In genomic region chr7:51160990-51161615, GRCh38 we compare ENCODE assay signal across 8 cellular contexts.
DNase-seq lines count a peak whose midpoint lies in the region; ATAC-seq lines count a peak whose summit lies in the region.

No MANE protein-coding gene starts in this region.

- H3K27me3 Mint-ChIP-seq in naive B cell, result peaks cover 9 to 28% (median 11%) of the 10 kb centered on the region in 3 donors

- DNase-seq in G401 (ENCODE audit: low spot score) (peak; percentile 87), NCI-H748 (lab: John Stamatoyannopoulos, UW; ENCODE audit: unreplicated experiment) (peak; percentile 79), epidermal melanocyte (ENCODE audit: insufficient read length, low spot score) (peak; percentile 30), naive B cell (peak; percentile 42)
- DNase-seq in activated CD8-positive, alpha-beta memory T cell treated with anti-CD3 and anti-CD28 coated beads, Interleukin-2, amount 50 U/mL, for 4 hours, result peak; percentile 49
- DNase-seq in stimulated activated effector memory CD8-positive, alpha-beta T cell treated with anti-CD3 and anti-CD28 coated beads, Interleukin-12 subunit alpha, Interleukin-12 subunit beta, amount 100 ng/mL, for 72 hours (ENCODE audit: low spot score in 2 of 2), result peak; percentile 17 to 64

- no peak overlapping the region for H3K4me3 Mint-ChIP-seq in naive B cell
- H3K4me3 Mint-ChIP-seq in stimulated activated effector memory CD8-positive, alpha-beta T cell treated with anti-CD3 and anti-CD28 coated beads, Interleukin-12 subunit alpha, Interleukin-12 subunit beta, amount 100 ng/mL, for 72 hours, result no peak overlapping the region

- peaks cover 0 to 9% (median 0%) of the 10 kb centered on the region in 7 donors for H3K9me3 Mint-ChIP-seq in naive B cell
- no peaks in the 10 kb centered on the region for H3K9me3 Mint-ChIP-seq in stimulated activated effector memory CD8-positive, alpha-beta T cell treated with anti-CD3 and anti-CD28 coated beads, Interleukin-12 subunit alpha, Interleukin-12 subunit beta, amount 100 ng/mL, for 72 hours

- in situ Hi-C loops in G401 (cut with HindIII; ENCODE audit: low sequenced_read_pairs), result no loop called here

- peak overlapping the region in 1 of 6 donors; percentile 22 for H3K27ac Mint-ChIP-seq in naive B cell
- no peak overlapping the region for H3K27ac Mint-ChIP-seq in stimulated activated effector memory CD8-positive, alpha-beta T cell treated with anti-CD3 and anti-CD28 coated beads, Interleukin-12 subunit alpha, Interleukin-12 subunit beta, amount 100 ng/mL, for 72 hours

- ATAC-seq in HG02884 (IDR thresholded peaks at IDR 0.05; ENCODE audit: unreplicated experiment) (peak; percentile 40), naive B cell (ENCODE audit: low read depth in 2 of 2) (peak; percentile 52 to 62), GM21723 (IDR thresholded peaks at IDR 0.05; ENCODE audit: unreplicated experiment) (no peak)
- ATAC-seq in stimulated activated effector memory CD8-positive, alpha-beta T cell treated with anti-CD3 and anti-CD28 coated beads, Interleukin-12 subunit alpha, Interleukin-12 subunit beta, amount 100 ng/mL, for 72 hours, result peak; percentile 41

- peaks cover 18 to 26% (median 21%) of the 10 kb centered on the region in 3 donors for H3K4me1 Mint-ChIP-seq in naive B cell
- H3K4me1 Mint-ChIP-seq in stimulated activated effector memory CD8-positive, alpha-beta T cell treated with anti-CD3 and anti-CD28 coated beads, Interleukin-12 subunit alpha, Interleukin-12 subunit beta, amount 100 ng/mL, for 72 hours, result no peaks in the 10 kb centered on the region

- no peaks in the 10 kb centered on the region for H3K36me3 Mint-ChIP-seq in naive B cell
- no peaks in the 10 kb centered on the region for H3K36me3 Mint-ChIP-seq in stimulated activated effector memory CD8-positive, alpha-beta T cell treated with anti-CD3 and anti-CD28 coated beads, Interleukin-12 subunit alpha, Interleukin-12 subunit beta, amount 100 ng/mL, for 72 hours

Comparison
In these comparisons a context has a peak if more than half of its experiments do, and no peak if none do; other contexts are left out.
1. DNase-seq: peak in every context shown above with its lines; median percentile 87 in G401; 79 in NCI-H748; 49 in activated CD8-positive, alpha-beta memory T cell treated with anti-CD3 and anti-CD28 coated beads, Interleukin-2, amount 50 U/mL, for 4 hours; 42 in naive B cell; 40 in stimulated activated effector memory CD8-positive, alpha-beta T cell treated with anti-CD3 and anti-CD28 coated beads, Interleukin-12 subunit alpha, Interleukin-12 subunit beta, amount 100 ng/mL, for 72 hours; 30 in epidermal melanocyte.